ENCODE assay signal across 1 cellular context in the genomic region with DNA sequence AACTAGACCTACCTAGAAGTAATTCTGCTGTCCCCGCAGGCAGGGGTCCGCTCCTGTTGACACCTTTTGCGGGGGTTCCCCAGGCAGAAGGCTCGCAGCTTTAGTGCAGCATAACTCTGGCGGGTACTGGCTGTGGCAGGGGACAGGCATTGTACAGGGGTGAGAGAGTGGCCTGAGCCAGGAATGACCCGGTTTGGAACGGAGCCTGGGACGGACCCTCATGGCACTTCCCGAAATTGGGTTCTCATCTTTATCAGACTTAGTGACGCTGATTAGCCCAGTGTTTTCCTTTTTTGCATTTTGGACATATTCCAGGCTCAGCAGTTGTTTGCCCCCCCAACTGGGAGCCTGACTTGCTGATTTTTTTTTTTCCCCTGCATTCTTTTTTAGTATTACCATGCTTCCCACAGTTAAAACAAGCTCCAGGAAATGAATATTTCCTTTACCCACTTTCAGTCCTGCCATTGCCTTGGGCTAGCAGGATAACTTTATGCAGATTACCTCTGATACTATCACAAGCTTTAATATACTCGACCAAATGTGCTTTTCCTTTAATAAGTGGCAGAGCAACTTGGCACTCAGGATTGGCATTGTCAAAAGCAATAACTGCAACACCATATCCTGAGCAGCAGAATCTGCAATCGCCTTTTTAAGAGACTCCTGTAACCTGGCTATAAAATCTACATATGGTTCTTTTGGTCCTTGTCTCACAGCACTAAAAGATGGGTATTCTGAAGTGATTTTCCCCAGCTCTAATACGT.
A peak's percentile ranks its signal among the peaks of the same experiment; 100 is the strongest.
TF ChIP-seq lines count a peak whose summit lies in the region.

No MANE protein-coding gene starts in this region.

TF ChIP-seq in K562, 482 proteins besides CTCF, POLR2A, EP300 and RAD21 (continued from another document and continues in another):
- TF ChIP-seq, protein P1, sequence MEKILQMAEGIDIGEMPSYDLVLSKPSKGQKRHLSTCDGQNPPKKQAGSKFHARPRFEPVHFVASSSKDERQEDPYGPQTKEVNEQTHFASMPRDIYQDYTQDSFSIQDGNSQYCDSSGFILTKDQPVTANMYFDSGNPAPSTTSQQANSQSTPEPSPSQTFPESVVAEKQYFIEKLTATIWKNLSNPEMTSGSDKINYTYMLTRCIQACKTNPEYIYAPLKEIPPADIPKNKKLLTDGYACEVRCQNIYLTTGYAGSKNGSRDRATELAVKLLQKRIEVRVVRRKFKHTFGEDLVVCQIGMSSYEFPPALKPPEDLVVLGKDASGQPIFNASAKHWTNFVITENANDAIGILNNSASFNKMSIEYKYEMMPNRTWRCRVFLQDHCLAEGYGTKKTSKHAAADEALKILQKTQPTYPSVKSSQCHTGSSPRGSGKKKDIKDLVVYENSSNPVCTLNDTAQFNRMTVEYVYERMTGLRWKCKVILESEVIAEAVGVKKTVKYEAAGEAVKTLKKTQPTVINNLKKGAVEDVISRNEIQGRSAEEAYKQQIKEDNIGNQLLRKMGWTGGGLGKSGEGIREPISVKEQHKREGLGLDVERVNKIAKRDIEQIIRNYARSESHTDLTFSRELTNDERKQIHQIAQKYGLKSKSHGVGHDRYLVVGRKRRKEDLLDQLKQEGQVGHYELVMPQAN (IDR thresholded peaks at IDR 0.05; ENCODE audit: borderline replicate concordance) = no peak
- TF ChIP-seq RBM39 (optimal IDR thresholded peaks at IDR 0.05; ENCODE audit: low read depth, low read length) (no peak), ZNF354B (CRISPR knock-in tag; IDR thresholded peaks at IDR 0.05) (0 out of 2 replicates have a peak, but pooled peaks have one; percentile 42), MTF1 (CRISPR knock-in tag; IDR thresholded peaks at IDR 0.05; ENCODE audit: borderline replicate concordance) (no peak), ZNF175 (CRISPR knock-in tag; IDR thresholded peaks at IDR 0.05; ENCODE audit: low read depth) (no peak), STAT5B (CRISPR knock-in tag; IDR thresholded peaks at IDR 0.05) (no peak), NFRKB (IDR thresholded peaks at IDR 0.05; ENCODE audit: low read depth) (peak; percentile 58; the same call in 1 of the 2 replicates), ZNF316 (IDR thresholded peaks at IDR 0.05) (0 out of 2 replicates have a peak, but pooled peaks have one; percentile 35), ZNF586 (CRISPR knock-in tag; conservative IDR thresholded peaks at IDR 0.05) (0 out of 2 replicates have a peak, but pooled peaks have one; percentile 59), NR4A1 (CRISPR knock-in tag; IDR thresholded peaks at IDR 0.05) (no peak), NR4A1 (tag; IDR thresholded peaks at IDR 0.05) (peak; percentile 69), EHMT2 (IDR thresholded peaks at IDR 0.05) (no peak), ZKSCAN8 (CRISPR knock-in tag; IDR thresholded peaks at IDR 0.05) (0 out of 2 replicates have a peak, but pooled peaks have one; percentile 54), DACH1 (IDR thresholded peaks at IDR 0.05; ENCODE audit: partially characterized antibody) (no peak), ZNF239 (CRISPR knock-in tag; IDR thresholded peaks at IDR 0.05) (no peak), ZNF311 (CRISPR knock-in tag; IDR thresholded peaks at IDR 0.05) (0 out of 2 replicates have a peak, but pooled peaks have one; percentile 48), CHD1 (IDR thresholded peaks at IDR 0.05; ENCODE audit: low read length) (no peak)
- TF ChIP-seq, protein P2, sequence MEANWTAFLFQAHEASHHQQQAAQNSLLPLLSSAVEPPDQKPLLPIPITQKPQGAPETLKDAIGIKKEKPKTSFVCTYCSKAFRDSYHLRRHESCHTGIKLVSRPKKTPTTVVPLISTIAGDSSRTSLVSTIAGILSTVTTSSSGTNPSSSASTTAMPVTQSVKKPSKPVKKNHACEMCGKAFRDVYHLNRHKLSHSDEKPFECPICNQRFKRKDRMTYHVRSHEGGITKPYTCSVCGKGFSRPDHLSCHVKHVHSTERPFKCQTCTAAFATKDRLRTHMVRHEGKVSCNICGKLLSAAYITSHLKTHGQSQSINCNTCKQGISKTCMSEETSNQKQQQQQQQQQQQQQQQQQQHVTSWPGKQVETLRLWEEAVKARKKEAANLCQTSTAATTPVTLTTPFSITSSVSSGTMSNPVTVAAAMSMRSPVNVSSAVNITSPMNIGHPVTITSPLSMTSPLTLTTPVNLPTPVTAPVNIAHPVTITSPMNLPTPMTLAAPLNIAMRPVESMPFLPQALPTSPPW (CRISPR knock-in tag; IDR thresholded peaks at IDR 0.05) = peak; percentile 54
- TF ChIP-seq, protein P3, sequence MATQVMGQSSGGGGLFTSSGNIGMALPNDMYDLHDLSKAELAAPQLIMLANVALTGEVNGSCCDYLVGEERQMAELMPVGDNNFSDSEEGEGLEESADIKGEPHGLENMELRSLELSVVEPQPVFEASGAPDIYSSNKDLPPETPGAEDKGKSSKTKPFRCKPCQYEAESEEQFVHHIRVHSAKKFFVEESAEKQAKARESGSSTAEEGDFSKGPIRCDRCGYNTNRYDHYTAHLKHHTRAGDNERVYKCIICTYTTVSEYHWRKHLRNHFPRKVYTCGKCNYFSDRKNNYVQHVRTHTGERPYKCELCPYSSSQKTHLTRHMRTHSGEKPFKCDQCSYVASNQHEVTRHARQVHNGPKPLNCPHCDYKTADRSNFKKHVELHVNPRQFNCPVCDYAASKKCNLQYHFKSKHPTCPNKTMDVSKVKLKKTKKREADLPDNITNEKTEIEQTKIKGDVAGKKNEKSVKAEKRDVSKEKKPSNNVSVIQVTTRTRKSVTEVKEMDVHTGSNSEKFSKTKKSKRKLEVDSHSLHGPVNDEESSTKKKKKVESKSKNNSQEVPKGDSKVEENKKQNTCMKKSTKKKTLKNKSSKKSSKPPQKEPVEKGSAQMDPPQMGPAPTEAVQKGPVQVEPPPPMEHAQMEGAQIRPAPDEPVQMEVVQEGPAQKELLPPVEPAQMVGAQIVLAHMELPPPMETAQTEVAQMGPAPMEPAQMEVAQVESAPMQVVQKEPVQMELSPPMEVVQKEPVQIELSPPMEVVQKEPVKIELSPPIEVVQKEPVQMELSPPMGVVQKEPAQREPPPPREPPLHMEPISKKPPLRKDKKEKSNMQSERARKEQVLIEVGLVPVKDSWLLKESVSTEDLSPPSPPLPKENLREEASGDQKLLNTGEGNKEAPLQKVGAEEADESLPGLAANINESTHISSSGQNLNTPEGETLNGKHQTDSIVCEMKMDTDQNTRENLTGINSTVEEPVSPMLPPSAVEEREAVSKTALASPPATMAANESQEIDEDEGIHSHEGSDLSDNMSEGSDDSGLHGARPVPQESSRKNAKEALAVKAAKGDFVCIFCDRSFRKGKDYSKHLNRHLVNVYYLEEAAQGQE (CRISPR knock-in tag; IDR thresholded peaks at IDR 0.05; ENCODE audit: low read depth) = peak; percentile 24; the same call in 1 of the 2 replicates
- TF ChIP-seq, protein P4, sequence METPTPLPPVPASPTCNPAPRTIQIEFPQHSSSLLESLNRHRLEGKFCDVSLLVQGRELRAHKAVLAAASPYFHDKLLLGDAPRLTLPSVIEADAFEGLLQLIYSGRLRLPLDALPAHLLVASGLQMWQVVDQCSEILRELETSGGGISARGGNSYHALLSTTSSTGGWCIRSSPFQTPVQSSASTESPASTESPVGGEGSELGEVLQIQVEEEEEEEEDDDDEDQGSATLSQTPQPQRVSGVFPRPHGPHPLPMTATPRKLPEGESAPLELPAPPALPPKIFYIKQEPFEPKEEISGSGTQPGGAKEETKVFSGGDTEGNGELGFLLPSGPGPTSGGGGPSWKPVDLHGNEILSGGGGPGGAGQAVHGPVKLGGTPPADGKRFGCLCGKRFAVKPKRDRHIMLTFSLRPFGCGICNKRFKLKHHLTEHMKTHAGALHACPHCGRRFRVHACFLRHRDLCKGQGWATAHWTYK (CRISPR knock-in tag; IDR thresholded peaks at IDR 0.05) = 0 out of 2 replicates have a peak, but pooled peaks have one; percentile 22
- TF ChIP-seq, protein P5, sequence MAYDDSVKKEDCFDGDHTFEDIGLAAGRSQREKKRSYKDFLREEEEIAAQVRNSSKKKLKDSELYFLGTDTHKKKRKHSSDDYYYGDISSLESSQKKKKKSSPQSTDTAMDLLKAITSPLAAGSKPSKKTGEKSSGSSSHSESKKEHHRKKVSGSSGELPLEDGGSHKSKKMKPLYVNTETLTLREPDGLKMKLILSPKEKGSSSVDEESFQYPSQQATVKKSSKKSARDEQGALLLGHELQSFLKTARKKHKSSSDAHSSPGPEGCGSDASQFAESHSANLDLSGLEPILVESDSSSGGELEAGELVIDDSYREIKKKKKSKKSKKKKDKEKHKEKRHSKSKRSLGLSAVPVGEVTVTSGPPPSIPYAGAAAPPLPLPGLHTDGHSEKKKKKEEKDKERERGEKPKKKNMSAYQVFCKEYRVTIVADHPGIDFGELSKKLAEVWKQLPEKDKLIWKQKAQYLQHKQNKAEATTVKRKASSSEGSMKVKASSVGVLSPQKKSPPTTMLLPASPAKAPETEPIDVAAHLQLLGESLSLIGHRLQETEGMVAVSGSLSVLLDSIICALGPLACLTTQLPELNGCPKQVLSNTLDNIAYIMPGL (CRISPR knock-in tag; IDR thresholded peaks at IDR 0.05) = no peak
- TF ChIP-seq, protein P6, sequence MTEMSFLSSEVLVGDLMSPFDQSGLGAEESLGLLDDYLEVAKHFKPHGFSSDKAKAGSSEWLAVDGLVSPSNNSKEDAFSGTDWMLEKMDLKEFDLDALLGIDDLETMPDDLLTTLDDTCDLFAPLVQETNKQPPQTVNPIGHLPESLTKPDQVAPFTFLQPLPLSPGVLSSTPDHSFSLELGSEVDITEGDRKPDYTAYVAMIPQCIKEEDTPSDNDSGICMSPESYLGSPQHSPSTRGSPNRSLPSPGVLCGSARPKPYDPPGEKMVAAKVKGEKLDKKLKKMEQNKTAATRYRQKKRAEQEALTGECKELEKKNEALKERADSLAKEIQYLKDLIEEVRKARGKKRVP (CRISPR knock-in tag; IDR thresholded peaks at IDR 0.05) = peak; percentile 74
- TF ChIP-seq, protein P7, sequence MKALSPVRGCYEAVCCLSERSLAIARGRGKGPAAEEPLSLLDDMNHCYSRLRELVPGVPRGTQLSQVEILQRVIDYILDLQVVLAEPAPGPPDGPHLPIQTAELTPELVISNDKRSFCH (CRISPR knock-in tag; IDR thresholded peaks at IDR 0.05) = no peak
- TF ChIP-seq, protein P7 (tag; IDR thresholded peaks at IDR 0.05) = 0 out of 2 replicates have a peak, but pooled peaks have one; percentile 54
- TF ChIP-seq, protein P8, sequence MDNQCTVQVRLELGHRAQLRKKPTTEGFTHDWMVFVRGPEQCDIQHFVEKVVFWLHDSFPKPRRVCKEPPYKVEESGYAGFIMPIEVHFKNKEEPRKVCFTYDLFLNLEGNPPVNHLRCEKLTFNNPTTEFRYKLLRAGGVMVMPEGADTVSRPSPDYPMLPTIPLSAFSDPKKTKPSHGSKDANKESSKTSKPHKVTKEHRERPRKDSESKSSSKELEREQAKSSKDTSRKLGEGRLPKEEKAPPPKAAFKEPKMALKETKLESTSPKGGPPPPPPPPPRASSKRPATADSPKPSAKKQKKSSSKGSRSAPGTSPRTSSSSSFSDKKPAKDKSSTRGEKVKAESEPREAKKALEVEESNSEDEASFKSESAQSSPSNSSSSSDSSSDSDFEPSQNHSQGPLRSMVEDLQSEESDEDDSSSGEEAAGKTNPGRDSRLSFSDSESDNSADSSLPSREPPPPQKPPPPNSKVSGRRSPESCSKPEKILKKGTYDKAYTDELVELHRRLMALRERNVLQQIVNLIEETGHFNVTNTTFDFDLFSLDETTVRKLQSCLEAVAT (IDR thresholded peaks at IDR 0.05) = 0 out of 4 replicates have a peak, but pooled peaks of 1 of the 2 experiments have one; percentile 10
- TF ChIP-seq, protein P9, sequence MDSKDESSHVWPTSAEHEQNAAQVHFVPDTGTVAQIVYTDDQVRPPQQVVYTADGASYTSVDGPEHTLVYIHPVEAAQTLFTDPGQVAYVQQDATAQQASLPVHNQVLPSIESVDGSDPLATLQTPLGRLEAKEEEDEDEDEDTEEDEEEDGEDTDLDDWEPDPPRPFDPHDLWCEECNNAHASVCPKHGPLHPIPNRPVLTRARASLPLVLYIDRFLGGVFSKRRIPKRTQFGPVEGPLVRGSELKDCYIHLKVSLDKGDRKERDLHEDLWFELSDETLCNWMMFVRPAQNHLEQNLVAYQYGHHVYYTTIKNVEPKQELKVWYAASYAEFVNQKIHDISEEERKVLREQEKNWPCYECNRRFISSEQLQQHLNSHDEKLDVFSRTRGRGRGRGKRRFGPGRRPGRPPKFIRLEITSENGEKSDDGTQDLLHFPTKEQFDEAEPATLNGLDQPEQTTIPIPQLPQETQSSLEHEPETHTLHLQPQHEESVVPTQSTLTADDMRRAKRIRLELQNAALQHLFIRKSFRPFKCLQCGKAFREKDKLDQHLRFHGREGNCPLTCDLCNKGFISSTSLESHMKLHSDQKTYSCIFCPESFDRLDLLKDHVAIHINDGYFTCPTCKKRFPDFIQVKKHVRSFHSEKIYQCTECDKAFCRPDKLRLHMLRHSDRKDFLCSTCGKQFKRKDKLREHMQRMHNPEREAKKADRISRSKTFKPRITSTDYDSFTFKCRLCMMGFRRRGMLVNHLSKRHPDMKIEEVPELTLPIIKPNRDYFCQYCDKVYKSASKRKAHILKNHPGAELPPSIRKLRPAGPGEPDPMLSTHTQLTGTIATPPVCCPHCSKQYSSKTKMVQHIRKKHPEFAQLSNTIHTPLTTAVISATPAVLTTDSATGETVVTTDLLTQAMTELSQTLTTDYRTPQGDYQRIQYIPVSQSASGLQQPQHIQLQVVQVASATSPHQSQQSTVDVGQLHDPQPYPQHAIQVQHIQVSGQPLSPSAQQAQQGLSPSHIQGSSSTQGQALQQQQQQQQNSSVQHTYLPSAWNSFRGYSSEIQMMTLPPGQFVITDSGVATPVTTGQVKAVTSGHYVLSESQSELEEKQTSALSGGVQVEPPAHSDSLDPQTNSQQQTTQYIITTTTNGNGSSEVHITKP (IDR thresholded peaks at IDR 0.05; ENCODE audit: partially characterized antibody) = peak; percentile 61
